In genomic region chr14:49950275-49951250, GRCh38 we compare ENCODE assay signal across 9 cellular contexts. TPM values are rescaled to one million over a fixed set of nuclear protein-coding genes. Genes with fewer than 3 reads are reported as not detected.
DNase-seq lines count a peak whose midpoint lies in the region; ATAC-seq, FAIRE-seq and TF ChIP-seq lines count a peak whose summit lies in the region.
"Had no signal": no experiment of that assay in that cellular context is flagged by ENCODE, and none has a peak within 500 bp of the region (broad histone marks: within the 10 kb centered on the region; RNA-seq: fewer than 3 reads in every experiment).

No MANE protein-coding gene starts in this region.

- WGBS in smooth muscle cell (ENCODE audit: low lambda C conversion rate) = 81% methylated on average over 4 of the region's 4 CpGs

- H3K9ac ChIP-seq in smooth muscle cell (ENCODE audit: low read depth) = no peak overlapping the region

- H3K36me3 ChIP-seq in smooth muscle cell (ENCODE audit: low read depth) = no peaks in the 10 kb centered on the region

- peak overlapping the region; percentile 24 for H3K27ac ChIP-seq in smooth muscle cell (ENCODE audit: low read depth)

- H4K20me1 ChIP-seq in smooth muscle cell (ENCODE audit: low read depth) = no peaks in the 10 kb centered on the region

- peaks cover 5% of the 10 kb centered on the region for H3F3A ChIP-seq in smooth muscle cell (ENCODE audit: low read depth)

- H2AFZ ChIP-seq in smooth muscle cell (ENCODE audit: low read depth) = no peak overlapping the region

- in situ Hi-C loops in T47D (cut with HindIII; ENCODE audit: low pct_unique_long_range_greater_than_20kb, low sequenced_read_pairs) = no loop called here

- H3K4me3 ChIP-seq in smooth muscle cell = no peak overlapping the region

- DNase-seq in NCI-H1436 treated with DMSO at 0.1 percent for 48 hours (lab: John Stamatoyannopoulos, UW) = peak; percentile 9
- DNase-seq in NCI-H1436 (lab: John Stamatoyannopoulos, UW) = no peak
- peak; percentile 67 for DNase-seq in NCI-H2196 treated with DMSO at 0.1 percent for 48 hours (lab: John Stamatoyannopoulos, UW; ENCODE audit: unreplicated experiment)
- peak; percentile 64 to 99 for DNase-seq in T47D (ENCODE audit: low read depth in 1 of 2, low spot score in 1 of 2)
- no peak for DNase-seq in smooth muscle cell (lab: John Stamatoyannopoulos, UW; ENCODE audit: unreplicated experiment)
- DNase-seq in GM19239 (ENCODE audit: insufficient read length, low spot score) = no peak
- DNase-seq: ACHN had no signal

- H3K9me3 ChIP-seq in smooth muscle cell (replicated peaks; ENCODE audit: low read depth) = no peaks in the 10 kb centered on the region

- no peaks in the 10 kb centered on the region for H3K79me2 ChIP-seq in smooth muscle cell (ENCODE audit: low read depth)

- no peak for FAIRE-seq in GM19239 (lab: Jason Lieb, UNC)

- H3K4me1 ChIP-seq in smooth muscle cell (ENCODE audit: low read depth) = peaks cover 5% of the 10 kb centered on the region

- ATAC-seq in GM19328 (IDR thresholded peaks at IDR 0.05; ENCODE audit: unreplicated experiment) = no peak
- ATAC-seq in HG03442 (IDR thresholded peaks at IDR 0.05; ENCODE audit: unreplicated experiment) = no peak

- H3K27me3 ChIP-seq in smooth muscle cell (ENCODE audit: low read depth) = no peaks in the 10 kb centered on the region

- TF ChIP-seq CTCF in smooth muscle cell (IDR thresholded peaks at IDR 0.05; ENCODE audit: borderline replicate concordance, insufficient read depth, poor library complexity, severe bottlenecking) = no peak

- H3K4me2 ChIP-seq in smooth muscle cell = no peak overlapping the region

RNA-seq across cellular contexts. Expression of gene ARF6, which starts 57.7 kb away (rescaled TPM):
- 64.8 and 68.7 TPM in 2 replicates for total RNA-seq in smooth muscle cell
- 59.8 and 73.6 TPM in 2 replicates for polyA plus RNA-seq in smooth muscle cell

Comparison
In these comparisons a context has a peak if more than half of its experiments do, and no peak if none do; other contexts are left out.
1. DNase-seq: peak in NCI-H1436 treated with DMSO at 0.1 percent for 48 hours (single experiment), NCI-H2196 treated with DMSO at 0.1 percent for 48 hours (single experiment) and T47D (2 of 2); none in NCI-H1436 (single experiment), smooth muscle cell (single experiment) and GM19239 (single experiment).